ENCODE assay signal across 1 cellular context in genomic region chr6:7313505-7314165, GRCh38.
TF ChIP-seq lines count a peak whose summit lies in the region.

No MANE protein-coding gene starts in this region.

TF ChIP-seq in SK-N-SH, 30 proteins besides CTCF, POLR2A, EP300 and RAD21 (continued from another document):
- TF ChIP-seq ZBTB33 (IDR thresholded peaks at IDR 0.05; ENCODE audit: borderline replicate concordance, low read depth) (no peak), FOXJ3 (CRISPR knock-in tag; IDR thresholded peaks at IDR 0.05) (no peak), RXRA (IDR thresholded peaks at IDR 0.05; ENCODE audit: borderline replicate concordance, low read depth) (no peak), USF2 (IDR thresholded peaks at IDR 0.05; ENCODE audit: borderline replicate concordance, low read depth, low read length) (no peak), EZH2phosphoT487 (IDR thresholded peaks at IDR 0.05; ENCODE audit: borderline replicate concordance, low read depth) (no peak), FOSL2 (IDR thresholded peaks at IDR 0.05; ENCODE audit: borderline replicate concordance, low read depth) (no peak), CHD2 (IDR thresholded peaks at IDR 0.05; ENCODE audit: low read length, partially characterized antibody) (no peak)
- TF ChIP-seq, protein P1, sequence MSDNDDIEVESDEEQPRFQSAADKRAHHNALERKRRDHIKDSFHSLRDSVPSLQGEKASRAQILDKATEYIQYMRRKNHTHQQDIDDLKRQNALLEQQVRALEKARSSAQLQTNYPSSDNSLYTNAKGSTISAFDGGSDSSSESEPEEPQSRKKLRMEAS (IDR thresholded peaks at IDR 0.05; ENCODE audit: low read depth): no peak
